In the genomic region with DNA sequence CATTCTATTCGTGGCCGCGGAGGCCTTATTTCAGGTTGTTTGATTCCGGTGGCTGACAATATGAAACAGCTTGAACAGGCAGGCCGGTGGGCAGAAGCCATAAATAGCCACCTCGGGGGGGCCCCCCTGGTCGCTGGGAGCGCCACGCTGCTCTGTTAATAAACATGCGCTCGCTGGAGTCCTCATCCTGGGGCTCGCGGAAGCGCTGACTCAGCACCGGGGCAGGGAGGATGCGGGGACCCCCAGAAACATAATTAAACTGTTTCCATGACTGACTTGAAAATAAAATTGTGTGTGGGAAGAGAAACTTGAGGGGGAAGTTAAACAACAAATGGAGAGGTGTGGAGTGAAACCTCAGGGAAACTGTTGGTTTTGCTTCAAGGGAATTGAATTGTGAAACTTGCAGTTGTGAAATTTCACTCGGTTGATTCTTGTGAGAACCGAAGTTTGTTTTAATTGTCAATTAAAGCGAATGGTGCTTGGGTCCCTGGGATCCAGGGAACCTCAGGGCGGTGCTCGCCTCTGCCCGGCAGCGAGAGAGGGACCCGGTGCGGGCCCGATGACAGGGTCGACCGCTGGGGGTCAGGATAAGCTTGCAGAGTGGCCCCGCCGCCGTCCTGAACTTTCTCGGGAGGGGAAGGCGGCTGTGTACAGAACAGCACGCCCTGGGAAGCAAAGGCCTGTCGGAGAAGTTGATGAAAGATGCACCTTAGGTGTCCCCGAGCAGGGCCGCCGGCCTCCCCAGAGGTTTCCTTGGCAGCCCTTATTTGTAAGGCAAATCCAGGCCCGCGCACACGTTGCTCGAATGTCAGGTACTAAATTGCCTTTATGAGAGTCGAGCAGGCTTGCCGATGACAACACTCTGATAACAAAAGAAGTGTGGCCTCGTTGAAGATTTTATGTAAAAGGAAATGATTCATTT, we compare ENCODE assay signal across 1 cellular context.
TF ChIP-seq lines count a peak whose summit lies in the region.

No MANE protein-coding gene starts in this region.

TF ChIP-seq in HepG2, 621 proteins besides CTCF, POLR2A, EP300 and RAD21 (continued from another document):
- TF ChIP-seq, protein P1, sequence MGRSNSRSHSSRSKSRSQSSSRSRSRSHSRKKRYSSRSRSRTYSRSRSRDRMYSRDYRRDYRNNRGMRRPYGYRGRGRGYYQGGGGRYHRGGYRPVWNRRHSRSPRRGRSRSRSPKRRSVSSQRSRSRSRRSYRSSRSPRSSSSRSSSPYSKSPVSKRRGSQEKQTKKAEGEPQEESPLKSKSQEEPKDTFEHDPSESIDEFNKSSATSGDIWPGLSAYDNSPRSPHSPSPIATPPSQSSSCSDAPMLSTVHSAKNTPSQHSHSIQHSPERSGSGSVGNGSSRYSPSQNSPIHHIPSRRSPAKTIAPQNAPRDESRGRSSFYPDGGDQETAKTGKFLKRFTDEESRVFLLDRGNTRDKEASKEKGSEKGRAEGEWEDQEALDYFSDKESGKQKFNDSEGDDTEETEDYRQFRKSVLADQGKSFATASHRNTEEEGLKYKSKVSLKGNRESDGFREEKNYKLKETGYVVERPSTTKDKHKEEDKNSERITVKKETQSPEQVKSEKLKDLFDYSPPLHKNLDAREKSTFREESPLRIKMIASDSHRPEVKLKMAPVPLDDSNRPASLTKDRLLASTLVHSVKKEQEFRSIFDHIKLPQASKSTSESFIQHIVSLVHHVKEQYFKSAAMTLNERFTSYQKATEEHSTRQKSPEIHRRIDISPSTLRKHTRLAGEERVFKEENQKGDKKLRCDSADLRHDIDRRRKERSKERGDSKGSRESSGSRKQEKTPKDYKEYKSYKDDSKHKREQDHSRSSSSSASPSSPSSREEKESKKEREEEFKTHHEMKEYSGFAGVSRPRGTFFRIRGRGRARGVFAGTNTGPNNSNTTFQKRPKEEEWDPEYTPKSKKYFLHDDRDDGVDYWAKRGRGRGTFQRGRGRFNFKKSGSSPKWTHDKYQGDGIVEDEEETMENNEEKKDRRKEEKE (IDR thresholded peaks at IDR 0.05), result no peak
- TF ChIP-seq ZNF644 (CRISPR knock-in tag; IDR thresholded peaks at IDR 0.05; ENCODE audit: low read depth), result no peak
- no peak for TF ChIP-seq ZNF12 (CRISPR knock-in tag; IDR thresholded peaks at IDR 0.05)
